Comparison of ENCODE assay signal across 9 cellular contexts in the genomic region with DNA sequence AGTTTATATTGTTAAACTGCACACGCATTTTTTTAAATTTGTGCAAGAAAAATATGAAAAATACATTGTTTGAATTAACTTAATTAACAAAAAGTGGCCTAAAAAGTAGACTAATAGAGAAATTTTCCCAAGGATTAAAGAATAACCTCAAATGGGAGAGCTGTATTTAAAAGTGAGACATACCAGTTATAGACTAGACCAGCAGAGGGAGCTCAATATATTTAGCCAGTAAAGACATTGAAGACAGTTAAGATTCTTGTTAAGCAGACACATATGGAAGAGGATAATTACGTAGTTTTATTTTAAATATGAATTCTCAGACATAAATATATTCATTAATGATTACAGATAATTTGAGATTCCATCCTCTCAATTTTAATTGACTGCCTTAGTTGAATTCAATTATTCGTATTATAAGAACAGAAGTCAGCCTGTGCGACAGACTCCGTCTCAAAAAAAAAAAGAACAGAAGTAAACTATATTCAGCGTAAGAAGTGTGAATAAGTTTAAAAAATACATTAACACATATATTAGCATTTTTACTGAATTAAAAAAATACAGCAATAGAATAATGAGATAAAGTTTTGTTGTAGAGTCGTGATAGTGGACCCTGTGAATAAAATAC.
DNase-seq lines count a peak whose midpoint lies in the region; ATAC-seq and TF ChIP-seq lines count a peak whose summit lies in the region.
"Had no signal": no experiment of that assay in that cellular context is flagged by ENCODE, and none has a peak within 500 bp of the region (broad histone marks: within the 10 kb centered on the region; RNA-seq: fewer than 3 reads in every experiment).

No MANE protein-coding gene starts in this region.

- DNase-seq in NCI-H510A treated with DMSO at 0.1 percent for 48 hours (lab: John Stamatoyannopoulos, UW), result peak; percentile 73
- DNase-seq in NCI-H510A (lab: John Stamatoyannopoulos, UW), result no peak
- DNase-seq in HFFc6, result peak; percentile 37
- peak; percentile 13 for DNase-seq in MV-4-11 (lab: John Stamatoyannopoulos, UW)
- peak; percentile 56 for DNase-seq in SKM-1 (lab: John Stamatoyannopoulos, UW; ENCODE audit: unreplicated experiment)
- DNase-seq in tibial nerve (ENCODE audit: low spot score in 2 of 2), result no peak
- DNase-seq in activated CD4-positive, alpha-beta T cell treated with anti-CD3 and anti-CD28 coated beads, Interleukin-2, amount 50 U/mL, for 4 hours, result no peak

- H3K27me3 ChIP-seq in gastroesophageal sphincter (no peaks in the 10 kb centered on the region), tibial nerve (no peaks in the 10 kb centered on the region)

- no peak for TF ChIP-seq POLR2A in gastroesophageal sphincter (IDR thresholded peaks at IDR 0.05)
- TF ChIP-seq POLR2A in tibial nerve (IDR thresholded peaks at IDR 0.05), result no peak

- H3K4me3 Mint-ChIP-seq in HFFc6, result no peak overlapping the region
- H3K4me3 Mint-ChIP-seq: CD4-positive, alpha-beta memory T cell had no signal

- no peaks in the 10 kb centered on the region for H3K27me3 Mint-ChIP-seq in HFFc6 (ENCODE audit: insufficient read depth)
- H3K27me3 Mint-ChIP-seq: CD4-positive, alpha-beta memory T cell had no signal

- H3K4me3 ChIP-seq in gastroesophageal sphincter (no peak overlapping the region), tibial nerve (no peak overlapping the region)

- H3K36me3 Mint-ChIP-seq in HFFc6 (ENCODE audit: low read depth), result no peaks in the 10 kb centered on the region
- H3K36me3 Mint-ChIP-seq: CD4-positive, alpha-beta memory T cell had no signal

- no peak overlapping the region for H3K27ac Mint-ChIP-seq in HFFc6
- H3K27ac Mint-ChIP-seq: CD4-positive, alpha-beta memory T cell had no signal

- WGBS in gastroesophageal sphincter (ENCODE audit: low coverage in 1 of 2), 2 donors, result 49 to 70% methylated on average over 7 of the region's 7 CpGs
- WGBS in tibial nerve, 2 donors, result 61 to 67% methylated on average over 7 of the region's 7 CpGs

- H3K36me3 ChIP-seq in gastroesophageal sphincter (no peaks in the 10 kb centered on the region), tibial nerve (no peaks in the 10 kb centered on the region)

- no peak for ATAC-seq in gastroesophageal sphincter

- TF ChIP-seq EP300 in gastroesophageal sphincter (IDR thresholded peaks at IDR 0.05), result no peak
- TF ChIP-seq EP300 in tibial nerve (IDR thresholded peaks at IDR 0.05), result no peak

- peak; percentile 81 for TF ChIP-seq CTCF in HFFc6 (IDR thresholded peaks at IDR 0.05)
- peak in 3 of 4 experiments; percentile 20 to 42 (median 33) for TF ChIP-seq CTCF in gastroesophageal sphincter (IDR thresholded peaks at IDR 0.05)
- peak in 4 of 5 experiments; percentile 23 to 48 (median 36) for TF ChIP-seq CTCF in tibial nerve (IDR thresholded peaks at IDR 0.05)

- no peaks in the 10 kb centered on the region for H3K4me1 Mint-ChIP-seq in HFFc6 (ENCODE audit: low read depth)
- H3K4me1 Mint-ChIP-seq: CD4-positive, alpha-beta memory T cell had no signal

- H3K9me3 ChIP-seq in gastroesophageal sphincter, result no peaks in the 10 kb centered on the region
- no peaks in the 10 kb centered on the region for H3K9me3 ChIP-seq in tibial nerve

- H3K4me1 ChIP-seq in gastroesophageal sphincter (no peaks in the 10 kb centered on the region), tibial nerve (no peaks in the 10 kb centered on the region)

- H3K27ac ChIP-seq in gastroesophageal sphincter (no peak overlapping the region), tibial nerve (no peak overlapping the region)

- no peaks in the 10 kb centered on the region for H3K9me3 Mint-ChIP-seq in HFFc6

Comparison
In these comparisons a context has a peak if more than half of its experiments do, and no peak if none do; other contexts are left out.
1. DNase-seq: peak in NCI-H510A treated with DMSO at 0.1 percent for 48 hours (single experiment), HFFc6 (single experiment), MV-4-11 (single experiment) and SKM-1 (single experiment); none in NCI-H510A (single experiment), tibial nerve (0 of 2) and activated CD4-positive, alpha-beta T cell treated with anti-CD3 and anti-CD28 coated beads, Interleukin-2, amount 50 U/mL, for 4 hours (0 of 2).
2. Peak in every context shown above with its lines, with median percentiles within 50 percentile points of each other: CTCF ChIP-seq.